ENCODE assay signal across 1 cellular context in genomic region chr17:45413498-45413923, GRCh38.
TF ChIP-seq lines count a peak whose summit lies in the region.

No MANE protein-coding gene starts in this region.

TF ChIP-seq in GM12878, 131 proteins besides CTCF, POLR2A, EP300 and RAD21 (continued from another document):
- no peak for TF ChIP-seq HDGF (IDR thresholded peaks at IDR 0.05)
- peak; percentile 59; the same call in 1 of the 2 replicates for TF ChIP-seq GATAD2B (conservative IDR thresholded peaks at IDR 0.05; ENCODE audit: low read depth)
- peak; percentile 39 to 77; a peak in 2 of 4 replicates for TF ChIP-seq IKZF2 (IDR thresholded peaks at IDR 0.05)
- peak; percentile 96 for TF ChIP-seq SPI1 (IDR thresholded peaks at IDR 0.05; ENCODE audit: borderline replicate concordance, insufficient read depth, low read depth, low read length)
- no peak for TF ChIP-seq JUND (IDR thresholded peaks at IDR 0.05; ENCODE audit: low read depth, low read length)
- TF ChIP-seq BHLHE40 (IDR thresholded peaks at IDR 0.05; ENCODE audit: borderline replicate concordance in 1 of 2, low read depth in 2 of 2, low read length in 1 of 2) = peak in 1 of 2 experiments; percentile 41; a peak in 1 of 4 replicates
- TF ChIP-seq PAX5 (IDR thresholded peaks at IDR 0.05; ENCODE audit: borderline replicate concordance, low read depth, low read length) = peak; percentile 49; the same call in 1 of the 2 replicates
- no peak for TF ChIP-seq JUNB (IDR thresholded peaks at IDR 0.05)
- TF ChIP-seq WRNIP1 (IDR thresholded peaks at IDR 0.05; ENCODE audit: borderline replicate concordance, low read depth, low read length) = no peak
- TF ChIP-seq HDAC6 (IDR thresholded peaks at IDR 0.05; ENCODE audit: unreplicated experiment) = no peak
- TF ChIP-seq MAX (IDR thresholded peaks at IDR 0.05; ENCODE audit: low read depth, low read length) = peak; percentile 25; the same call in 1 of the 2 replicates
- TF ChIP-seq RB1 (IDR thresholded peaks at IDR 0.05; ENCODE audit: borderline replicate concordance) = no peak
- TF ChIP-seq ZNF687 (IDR thresholded peaks at IDR 0.05) = peak; percentile 93
- TF ChIP-seq IKZF1 (conservative IDR thresholded peaks at IDR 0.05) = peak; percentile 76
- TF ChIP-seq RFX5 (IDR thresholded peaks at IDR 0.05; ENCODE audit: low read depth, low read length) = no peak
- TF ChIP-seq NFIC (IDR thresholded peaks at IDR 0.05; ENCODE audit: low read depth, low read length) = no peak
- peak; percentile 56; the same call in 1 of the 2 replicates for TF ChIP-seq MTA2 (IDR thresholded peaks at IDR 0.05; ENCODE audit: low read depth)
- TF ChIP-seq PKNOX1 (IDR thresholded peaks at IDR 0.05) = peak; percentile 36; the same call in 1 of the 2 replicates
- TF ChIP-seq HDAC2 (IDR thresholded peaks at IDR 0.05) = no peak
- TF ChIP-seq NBN (IDR thresholded peaks at IDR 0.05) = no peak
- TF ChIP-seq MEF2A (IDR thresholded peaks at IDR 0.05; ENCODE audit: insufficient read depth, low read depth, low read length) = no peak
- no peak for TF ChIP-seq ATF2 (IDR thresholded peaks at IDR 0.05; ENCODE audit: low read length)
- TF ChIP-seq YBX1 (IDR thresholded peaks at IDR 0.05) = no peak
- TF ChIP-seq DPF2 (IDR thresholded peaks at IDR 0.05) = peak; percentile 80
- TF ChIP-seq CEBPB (IDR thresholded peaks at IDR 0.05; ENCODE audit: borderline replicate concordance in 1 of 2, low read depth in 2 of 2, low read length in 2 of 2) = no peak
- no peak for TF ChIP-seq ATF3 (IDR thresholded peaks at IDR 0.05; ENCODE audit: borderline replicate concordance, extremely low read depth, low read depth, low read length)
- TF ChIP-seq ATF7 (IDR thresholded peaks at IDR 0.05; ENCODE audit: low read depth) = peak; percentile 79
- TF ChIP-seq MEF2B (IDR thresholded peaks at IDR 0.05; ENCODE audit: partially characterized antibody, poor library complexity, severe bottlenecking) = peak; percentile 84
- TF ChIP-seq CREB1 (IDR thresholded peaks at IDR 0.05; ENCODE audit: low read depth) = no peak
- TF ChIP-seq BCLAF1 (IDR thresholded peaks at IDR 0.05) = no peak
- TF ChIP-seq ZNF274 (IDR thresholded peaks at IDR 0.05; ENCODE audit: insufficient read depth, insufficient read length) = no peak
- peak; percentile 49; the same call in 1 of the 2 replicates for TF ChIP-seq NR2F1 (conservative IDR thresholded peaks at IDR 0.05)
- TF ChIP-seq ZNF592 (IDR thresholded peaks at IDR 0.05) = peak; percentile 83; the same call in 1 of the 2 replicates
TF ChIP-seq in GM12878: peak in this region for 15.
